ENCODE assay signal across 14 cellular contexts in the genomic region with DNA sequence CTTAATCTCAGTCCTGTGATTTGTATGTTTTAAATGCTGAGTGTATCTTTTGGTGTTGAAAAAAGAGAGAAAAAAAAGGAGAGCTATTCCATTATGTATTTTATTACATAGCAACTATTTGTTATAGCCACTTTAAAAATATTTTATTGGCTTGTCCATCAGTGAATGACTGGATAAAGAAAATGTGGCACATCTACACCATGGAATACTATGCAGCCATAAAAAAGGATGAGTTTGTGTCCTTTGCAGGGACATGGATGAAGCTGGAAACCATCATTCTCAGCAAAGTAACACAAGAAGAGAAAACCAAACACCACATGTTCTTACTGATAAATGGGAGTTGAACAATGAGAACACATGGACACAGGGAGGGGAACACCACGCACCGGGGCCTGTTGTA. TPM values are rescaled to one million over a fixed set of nuclear protein-coding genes. Genes with fewer than 3 reads are reported as not detected.
"Had no signal": no experiment of that assay in that cellular context is flagged by ENCODE, and none has a peak within 500 bp of the region (broad histone marks: within the 10 kb centered on the region; RNA-seq: fewer than 3 reads in every experiment).

No MANE protein-coding gene starts in this region.

RNA-seq across cellular contexts. Expression of a gene that starts 3.2 kb away (rescaled TPM):
- total RNA-seq: activated B cell treated with CpG ODN at 0.5 μM for 24 hours; activated CD4-positive, alpha-beta memory T cell treated with anti-CD3 and anti-CD28 coated beads for 36 hours; activated CD4-positive, alpha-beta memory T cell treated with anti-CD3 and anti-CD28 coated beads, Interleukin-2, amount 10 ng/mL, durations not matched to agents 7 days and 5 days; activated CD4-positive, alpha-beta T cell treated with anti-CD3 and anti-CD28 coated beads for 36 hours; activated CD4-positive, alpha-beta T cell treated with anti-CD3 and anti-CD28 coated beads, Interleukin-2, amount 10 ng/mL, durations not matched to agents 24 days and 14 days; activated CD4-positive, alpha-beta T cell treated with anti-CD3 and anti-CD28 coated beads, Interleukin-2, amount 10 ng/mL, durations not matched to agents 7 days and 5 days; activated CD8-positive, alpha-beta memory T cell treated with anti-CD3 and anti-CD28 coated beads for 36 hours; activated CD8-positive, alpha-beta memory T cell treated with anti-CD3 and anti-CD28 coated beads, Interleukin-2, amount 10 ng/mL, durations not matched to agents 7 days and 5 days; activated CD8-positive, alpha-beta T cell treated with anti-CD3 and anti-CD28 coated beads for 36 hours; activated CD8-positive, alpha-beta T cell treated with anti-CD3 and anti-CD28 coated beads, Interleukin-2, amount 10 ng/mL, durations not matched to agents 7 days and 5 days; T-helper 1 cell treated with Interleukin-12 subunit alpha and Interleukin-12 subunit beta and Interleukin-4 antibody, amounts not matched to agents 30 ng/mL and 1 ng/mL, for 36 hours; T-helper 17 cell; T-helper 2 cell treated with Interferon-gamma antibody and Interleukin-4, amounts not matched to agents 100 ng/mL and 5 ng/mL, for 36 hours; WTC11 had no signal
